In genomic region chr12:3223601-3224529, GRCh38 we compare ENCODE assay signal across 24 cellular contexts.
DNase-seq lines count a peak whose midpoint lies in the region; ATAC-seq lines count a peak whose summit lies in the region.
"Had no signal": no experiment of that assay in that cellular context is flagged by ENCODE, and none has a peak within 500 bp of the region (broad histone marks: within the 10 kb centered on the region; RNA-seq: fewer than 3 reads in every experiment).

No MANE protein-coding gene starts in this region.

- H3K4me3 ChIP-seq in right cardiac atrium (ENCODE audit: low read length) = no peak overlapping the region
- H3K4me3 ChIP-seq: ascending aorta, GM23248, left lung, mucosa of descending colon, transverse colon had no signal

- 80% methylated on average over 18 of the region's 18 CpGs for WGBS in right cardiac atrium

- H3K4me1 ChIP-seq in right cardiac atrium (ENCODE audit: control insufficient read depth, insufficient read depth, low read length) = peaks cover 24% of the 10 kb centered on the region

- ATAC-seq in right cardiac atrium = no peak
- no peak for ATAC-seq in HG03175 (IDR thresholded peaks at IDR 0.05; ENCODE audit: unreplicated experiment)
- ATAC-seq in HG03159 (IDR thresholded peaks at IDR 0.05; ENCODE audit: unreplicated experiment) = no peak
- ATAC-seq: activated CD8-positive, alpha-beta T cell treated with anti-CD3 and anti-CD28 coated beads, Interleukin-2, amount 10 ng/mL, durations not matched to agents 7 days and 5 days; left lung; mucosa of descending colon had no signal

- intact Hi-C loops in right cardiac atrium (cut with DNase I) = loop anchor here in 1 of 4 donors (5.0 kb wide), 1 partner anchor 48 kb away; no protein-coding TSS in a partner anchor

- no peaks in the 10 kb centered on the region for H3K9me3 ChIP-seq in right cardiac atrium (ENCODE audit: control insufficient read depth, low read length)
- H3K9me3 ChIP-seq: ascending aorta, mucosa of descending colon, transverse colon had no signal

- no peaks in the 10 kb centered on the region for H3K27me3 ChIP-seq in right cardiac atrium (ENCODE audit: control insufficient read depth, insufficient read depth)
- H3K27me3 ChIP-seq: ascending aorta, left lung, transverse colon had no signal

- H3K27ac ChIP-seq in right cardiac atrium (ENCODE audit: low read length) = no peak overlapping the region
- H3K27ac ChIP-seq: ascending aorta, GM23248, parathyroid adenoma, transverse colon had no signal

- DNase-seq in NCI-H524 (lab: John Stamatoyannopoulos, UW) (peak; percentile 47 to 56), NCI-H524 treated with DMSO at 0.1 percent for 48 hours (lab: John Stamatoyannopoulos, UW) (no peak), DMS79 (lab: John Stamatoyannopoulos, UW) (peak; percentile 85), NCI-H345 treated with DMSO at 0.1 percent for 48 hours (lab: John Stamatoyannopoulos, UW; ENCODE audit: unreplicated experiment) (peak; percentile 42), right cardiac atrium (peak in 2 of 3 donors; percentile 13 to 40), SIG-M5 treated with dmso at 0.1 percent for 504 hours (lab: John Stamatoyannopoulos, UW; ENCODE audit: unreplicated experiment) (no peak)
- DNase-seq: activated CD8-positive, alpha-beta T cell treated with anti-CD3 and anti-CD28 coated beads, Interleukin-2, amount 10 ng/mL, durations not matched to agents 7 days and 5 days; activated effector memory CD4-positive, alpha-beta T cell treated with Interleukin-2 at 50 U/mL for 16 hours; activated naive CD8-positive, alpha-beta T cell treated with anti-CD3 and anti-CD28 coated beads, Interleukin-2, amount 10 ng/mL, durations not matched to agents 7 days and 5 days; CD8-positive, alpha-beta memory T cell; central memory CD4-positive, alpha-beta T cell; DMS 273 treated with DMSO at 0.1 percent for 48 hours; GM23248; Karpas-422; mucosa of descending colon; MV-4-11; stimulated activated CD4-positive, alpha-beta T cell treated with anti-CD3 and anti-CD28 coated beads, Interleukin-2, amount 100 ng/mL, for 24 hours; T-helper 1 cell; transverse colon had no signal

Comparison
In these comparisons a context has a peak if more than half of its experiments do, and no peak if none do; other contexts are left out.
1. DNase-seq: peak in NCI-H524 (2 of 2), DMS79 (single experiment), NCI-H345 treated with DMSO at 0.1 percent for 48 hours (single experiment) and right cardiac atrium (2 of 3); none in NCI-H524 treated with DMSO at 0.1 percent for 48 hours (single experiment) and SIG-M5 treated with dmso at 0.1 percent for 504 hours (single experiment).